In the genomic region with DNA sequence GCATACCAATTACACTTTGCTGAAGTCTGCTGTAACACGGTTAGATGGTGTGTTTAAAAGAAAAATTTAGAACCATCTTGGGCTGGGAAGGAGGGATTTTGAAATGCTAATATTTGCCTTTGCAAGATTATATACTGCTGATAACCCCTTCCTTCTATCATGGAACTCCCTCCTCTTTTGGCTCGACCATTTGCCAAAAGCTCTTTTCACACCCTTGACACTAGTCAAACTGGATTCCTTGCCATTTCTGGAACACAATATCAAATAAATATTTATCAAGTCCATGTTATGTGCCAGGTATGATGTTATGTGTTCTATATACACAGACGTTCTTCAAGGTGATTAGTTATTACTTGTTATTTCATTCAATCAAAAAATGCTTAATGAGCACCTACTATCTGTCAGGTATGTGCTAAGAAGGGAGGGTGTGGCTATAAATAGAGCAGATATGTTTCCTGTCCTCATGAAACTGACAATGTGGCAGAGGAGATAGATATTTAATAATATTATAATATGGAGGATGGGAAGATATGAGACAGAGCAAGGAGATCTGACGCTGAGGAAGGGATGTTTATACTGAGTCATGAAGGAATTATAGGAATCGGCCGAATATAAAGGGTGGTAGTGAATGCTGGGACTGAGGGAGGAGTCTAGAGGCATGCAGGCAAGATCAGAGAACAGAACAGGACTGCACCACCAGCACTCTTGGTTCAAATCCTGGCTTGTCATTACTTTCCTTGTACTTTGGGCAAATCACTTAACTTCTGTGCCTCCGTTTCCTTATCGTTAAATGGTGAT, we compare ENCODE assay signal across 18 cellular contexts. TPM values are rescaled to one million over a fixed set of nuclear protein-coding genes. Genes with fewer than 3 reads are reported as not detected.
"Had no signal": no experiment of that assay in that cellular context is flagged by ENCODE, and none has a peak within 500 bp of the region (broad histone marks: within the 10 kb centered on the region; RNA-seq: fewer than 3 reads in every experiment).

No MANE protein-coding gene starts in this region.

- H3K27me3 ChIP-seq: sigmoid colon had no signal

- H3K4me3 ChIP-seq: coronary artery, sigmoid colon had no signal

- H3K36me3 ChIP-seq: sigmoid colon, WERI-Rb-1 had no signal

- DNase-seq: activated CD4-positive, alpha-beta T cell treated with anti-CD3 and anti-CD28 coated beads for 48 hours; activated naive CD4-positive, alpha-beta T cell treated with Interleukin-2 at 50 U/mL for 16 hours; activated naive CD8-positive, alpha-beta T cell treated with anti-CD3 and anti-CD28 coated beads, Interleukin-2, amount 50 U/mL, for 24 hours; central memory CD4-positive, alpha-beta T cell; effector CD4-positive, alpha-beta T cell; glutamatergic neuron; mesendoderm; occipital lobe; sigmoid colon; stimulated activated CD4-positive, alpha-beta T cell treated with anti-CD3 and anti-CD28 coated beads, Interleukin-2, amount 100 ng/mL, for 24 hours; stimulated activated naive CD4-positive, alpha-beta T cell; T-helper 1 cell; WERI-Rb-1 had no signal

- H3K27ac ChIP-seq: coronary artery, WERI-Rb-1 had no signal

- ATAC-seq: activated naive CD8-positive, alpha-beta T cell treated with anti-CD3 and anti-CD28 coated beads, Interleukin-2, amount 50 U/mL, for 24 hours; left lobe of liver had no signal

- H3K9me3 ChIP-seq: sigmoid colon had no signal

RNA-seq across cellular contexts. Expression of a gene that starts 56.9 kb away (rescaled TPM):
- total RNA-seq: epithelial cell of proximal tubule, fibroblast of villous mesenchyme, left lobe of liver, occipital lobe, pulmonary artery endothelial cell, sigmoid colon had no signal
- polyA plus RNA-seq: sigmoid colon had no signal
